13 cellular contexts compared by ENCODE assay signal in genomic region chr2:7984693-7985353, GRCh38.
DNase-seq lines count a peak whose midpoint lies in the region; ATAC-seq and TF ChIP-seq lines count a peak whose summit lies in the region.
"Had no signal": no experiment of that assay in that cellular context is flagged by ENCODE, and none has a peak within 500 bp of the region (broad histone marks: within the 10 kb centered on the region; RNA-seq: fewer than 3 reads in every experiment).

No MANE protein-coding gene starts in this region.

- CTCF ChIA-PET in activated naive CD4-positive, alpha-beta T cell treated with anti-CD3 and anti-CD28 coated beads for 36 hours (lab: Charles Lee), result no interaction called here
- CTCF ChIA-PET in activated CD4-positive, alpha-beta memory T cell treated with anti-CD3 and anti-CD28 coated beads, Interleukin-2, amount 10 ng/mL, durations not matched to agents 7 days and 5 days (lab: Charles Lee), result no interaction called here
- CTCF ChIA-PET in HEK293T (lab: Yijun Ruan, JAX), result no interaction called here

- peaks cover 5% of the 10 kb centered on the region for H3K9me3 Mint-ChIP-seq in activated naive CD4-positive, alpha-beta T cell treated with anti-CD3 and anti-CD28 coated beads for 36 hours
- H3K9me3 Mint-ChIP-seq in activated CD4-positive, alpha-beta memory T cell treated with anti-CD3 and anti-CD28 coated beads, Interleukin-2, amount 10 ng/mL, durations not matched to agents 7 days and 5 days, result peaks cover 9% of the 10 kb centered on the region

- H3K4me3 Mint-ChIP-seq in activated naive CD4-positive, alpha-beta T cell treated with anti-CD3 and anti-CD28 coated beads for 36 hours, result peak overlapping the region; percentile 8
- H3K4me3 Mint-ChIP-seq in activated CD4-positive, alpha-beta memory T cell treated with anti-CD3 and anti-CD28 coated beads, Interleukin-2, amount 10 ng/mL, durations not matched to agents 7 days and 5 days, result no peak overlapping the region

- POLR2A ChIA-PET in activated CD4-positive, alpha-beta memory T cell treated with anti-CD3 and anti-CD28 coated beads, Interleukin-2, amount 10 ng/mL, durations not matched to agents 7 days and 5 days (lab: Charles Lee), result no interaction called here
- POLR2A ChIA-PET in HEK293T (lab: Yijun Ruan, JAX), result no interaction called here

- peak; percentile 66 for ATAC-seq in HG02884 (IDR thresholded peaks at IDR 0.05; ENCODE audit: unreplicated experiment)
- peak; percentile 70 for ATAC-seq in stimulated activated naive CD8-positive, alpha-beta T cell treated with anti-CD3 and anti-CD28 coated beads, Interleukin-15, Interleukin-2, amounts not matched to agents 100 U/mL and 50 U/mL, for 24 hours
- no peak for ATAC-seq in left cardiac atrium
- ATAC-seq: lower lobe of right lung had no signal

- peak; percentile 22 for DNase-seq in activated naive CD4-positive, alpha-beta T cell treated with anti-CD3 and anti-CD28 coated beads for 36 hours
- no peak for DNase-seq in activated naive CD4-positive, alpha-beta T cell treated with Interleukin-2 at 50 U/mL for 16 hours
- no peak for DNase-seq in activated CD4-positive, alpha-beta memory T cell treated with anti-CD3 and anti-CD28 coated beads, Interleukin-2, amount 10 ng/mL, durations not matched to agents 7 days and 5 days
- DNase-seq in stimulated activated naive CD8-positive, alpha-beta T cell treated with anti-CD3 and anti-CD28 coated beads, Interleukin-15, Interleukin-2, amounts not matched to agents 100 U/mL and 50 U/mL, for 24 hours, result no peak
- DNase-seq in HEK293T (ENCODE audit: extremely low spot score), result no peak
- DNase-seq in Kasumi-1 (lab: John Stamatoyannopoulos, UW), result no peak
- DNase-seq in left cardiac atrium, result no peak
- DNase-seq: CD8-positive, alpha-beta memory T cell; H7; lower lobe of right lung; NCI-H2227 treated with DMSO at 0.1 percent for 48 hours; stimulated activated CD4-positive, alpha-beta T cell treated with anti-CD3 and anti-CD28 coated beads, Interleukin-2, amount 100 ng/mL, for 24 hours had no signal

- intact Hi-C loops in activated naive CD4-positive, alpha-beta T cell treated with anti-CD3 and anti-CD28 coated beads for 36 hours (cut with micrococcal nuclease), result loop anchor here (1.0 to 10.0 kb wide), 11 partner anchors 54 to 697 kb away; partner anchors contain the start of gene ID2
- intact Hi-C loops in left cardiac atrium (cut with DNase I), result no loop called here

- peaks cover 4% of the 10 kb centered on the region for H3K27me3 Mint-ChIP-seq in activated naive CD4-positive, alpha-beta T cell treated with anti-CD3 and anti-CD28 coated beads for 36 hours (ENCODE audit: low read depth)
- no peaks in the 10 kb centered on the region for H3K27me3 Mint-ChIP-seq in activated CD4-positive, alpha-beta memory T cell treated with anti-CD3 and anti-CD28 coated beads, Interleukin-2, amount 10 ng/mL, durations not matched to agents 7 days and 5 days

- H3K36me3 Mint-ChIP-seq in activated naive CD4-positive, alpha-beta T cell treated with anti-CD3 and anti-CD28 coated beads for 36 hours (ENCODE audit: low read depth), result no peaks in the 10 kb centered on the region
- peaks cover 3% of the 10 kb centered on the region for H3K36me3 Mint-ChIP-seq in activated CD4-positive, alpha-beta memory T cell treated with anti-CD3 and anti-CD28 coated beads, Interleukin-2, amount 10 ng/mL, durations not matched to agents 7 days and 5 days (ENCODE audit: low read depth)

- H3K4me1 Mint-ChIP-seq in activated naive CD4-positive, alpha-beta T cell treated with anti-CD3 and anti-CD28 coated beads for 36 hours (ENCODE audit: low read depth), result peaks cover 20% of the 10 kb centered on the region
- H3K4me1 Mint-ChIP-seq in activated CD4-positive, alpha-beta memory T cell treated with anti-CD3 and anti-CD28 coated beads, Interleukin-2, amount 10 ng/mL, durations not matched to agents 7 days and 5 days, result peaks cover 27% of the 10 kb centered on the region

- peak overlapping the region; percentile 62 for H3K27ac Mint-ChIP-seq in activated naive CD4-positive, alpha-beta T cell treated with anti-CD3 and anti-CD28 coated beads for 36 hours
- peak overlapping the region; percentile 3 for H3K27ac Mint-ChIP-seq in activated CD4-positive, alpha-beta memory T cell treated with anti-CD3 and anti-CD28 coated beads, Interleukin-2, amount 10 ng/mL, durations not matched to agents 7 days and 5 days

TF ChIP-seq in HEK293T, 16 proteins besides CTCF, POLR2A, EP300 and RAD21:
- TF ChIP-seq TARDBP (IDR thresholded peaks at IDR 0.05) (no peak), L3MBTL2 (conservative IDR thresholded peaks at IDR 0.05) (no peak)

Comparison
In these comparisons a context has a peak if more than half of its experiments do, and no peak if none do; other contexts are left out.
1. ATAC-seq: peak in HG02884 (single experiment) and stimulated activated naive CD8-positive, alpha-beta T cell treated with anti-CD3 and anti-CD28 coated beads, Interleukin-15, Interleukin-2, amounts not matched to agents 100 U/mL and 50 U/mL, for 24 hours (single experiment); none in left cardiac atrium (0 of 2).